ENCODE assay signal across 8 cellular contexts in the genomic region with DNA sequence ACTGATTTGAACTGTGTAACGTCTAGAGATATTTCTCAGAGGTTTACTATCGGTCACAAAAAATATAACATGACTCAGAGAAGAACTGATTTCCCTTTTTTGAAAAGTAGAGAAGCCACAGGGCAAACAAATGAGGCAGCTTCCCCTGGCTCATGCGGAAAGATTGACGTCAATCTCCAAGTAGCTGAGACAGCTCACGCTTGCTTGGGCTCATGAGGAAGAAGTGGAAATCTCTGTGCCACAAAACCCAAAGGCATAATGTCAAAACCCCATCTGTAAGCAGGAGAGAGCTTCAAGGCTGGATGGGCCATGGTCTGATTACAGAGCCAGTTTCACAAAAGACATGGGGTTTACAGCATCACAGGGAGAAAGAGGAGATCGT.
A peak's percentile ranks its signal among the peaks of the same experiment; 100 is the strongest.
DNase-seq lines count a peak whose midpoint lies in the region; ATAC-seq and FAIRE-seq lines count a peak whose summit lies in the region.

No MANE protein-coding gene starts in this region.

- H3K27ac Mint-ChIP-seq in immature natural killer cell = peak overlapping the region; percentile 87 to 96 (median 93)
- H3K27ac Mint-ChIP-seq in stimulated activated effector memory CD8-positive, alpha-beta T cell treated with anti-CD3 and anti-CD28 coated beads, Interleukin-12 subunit alpha, Interleukin-12 subunit beta, amount 100 ng/mL, for 72 hours = peak overlapping the region; percentile 83

- H4K20me1 ChIP-seq in BLaER1 = no peaks in the 10 kb centered on the region

- peaks cover 0 to 2% (median 1%) of the 10 kb centered on the region in 3 donors for H3K27me3 Mint-ChIP-seq in immature natural killer cell (ENCODE audit: low read depth in 3 of 3)

- FAIRE-seq in HTR-8/SVneo (lab: Jason Lieb, UNC) = no peak

- H3K4me1 Mint-ChIP-seq in immature natural killer cell = peaks cover 37 to 39% of the 10 kb centered on the region in 2 donors
- H3K4me1 Mint-ChIP-seq in stimulated activated effector memory CD8-positive, alpha-beta T cell treated with anti-CD3 and anti-CD28 coated beads, Interleukin-12 subunit alpha, Interleukin-12 subunit beta, amount 100 ng/mL, for 72 hours = peaks cover 54% of the 10 kb centered on the region

- H3K9me3 ChIP-seq in BLaER1 = peaks cover 18% of the 10 kb centered on the region

- H3K4me1 ChIP-seq in BLaER1 = peaks cover 33% of the 10 kb centered on the region

- H3K36me3 Mint-ChIP-seq in immature natural killer cell = peaks cover 0 to 27% (median 4%) of the 10 kb centered on the region in 3 donors
- H3K36me3 Mint-ChIP-seq in stimulated activated effector memory CD8-positive, alpha-beta T cell treated with anti-CD3 and anti-CD28 coated beads, Interleukin-12 subunit alpha, Interleukin-12 subunit beta, amount 100 ng/mL, for 72 hours = peaks cover 5% of the 10 kb centered on the region

- peak overlapping the region in 4 of 5 donors; percentile 16 to 73 (median 46) for H3K4me3 Mint-ChIP-seq in immature natural killer cell
- peak overlapping the region; percentile 35 for H3K4me3 Mint-ChIP-seq in stimulated activated effector memory CD8-positive, alpha-beta T cell treated with anti-CD3 and anti-CD28 coated beads, Interleukin-12 subunit alpha, Interleukin-12 subunit beta, amount 100 ng/mL, for 72 hours

- H3K9ac ChIP-seq in BLaER1 = peak overlapping the region; percentile 50; the same call in 1 of the 2 replicates

- peak overlapping the region; percentile 74 for H3K4me2 ChIP-seq in BLaER1

- H3K9me3 Mint-ChIP-seq in immature natural killer cell = no peaks in the 10 kb centered on the region
- no peaks in the 10 kb centered on the region for H3K9me3 Mint-ChIP-seq in stimulated activated effector memory CD8-positive, alpha-beta T cell treated with anti-CD3 and anti-CD28 coated beads, Interleukin-12 subunit alpha, Interleukin-12 subunit beta, amount 100 ng/mL, for 72 hours

- no peak overlapping the region for H3K4me3 ChIP-seq in BLaER1

- peak; percentile 26 for DNase-seq in HTR-8/SVneo (ENCODE audit: insufficient read length, low spot score)
- DNase-seq in activated T-cell treated with anti-CD3 and anti-CD28 coated beads for 48 hours (ENCODE audit: low read depth) = peak; percentile 47
- DNase-seq in immature natural killer cell = peak; percentile 63 to 80 (median 68)
- DNase-seq in stimulated activated effector memory CD8-positive, alpha-beta T cell treated with anti-CD3 and anti-CD28 coated beads, Interleukin-12 subunit alpha, Interleukin-12 subunit beta, amount 100 ng/mL, for 72 hours (ENCODE audit: low spot score in 2 of 2) = peak; percentile 22 to 68
- no peak for DNase-seq in DMS53 (lab: John Stamatoyannopoulos, UW)
- DNase-seq in NCI-H1092 (lab: John Stamatoyannopoulos, UW) = no peak

- no peaks in the 10 kb centered on the region for H3K27me3 ChIP-seq in BLaER1

- ATAC-seq in GM21360 (IDR thresholded peaks at IDR 0.05; ENCODE audit: unreplicated experiment) = peak; percentile 81
- ATAC-seq in stimulated activated effector memory CD8-positive, alpha-beta T cell treated with anti-CD3 and anti-CD28 coated beads, Interleukin-12 subunit alpha, Interleukin-12 subunit beta, amount 100 ng/mL, for 72 hours = peak; percentile 98

- H3K27ac ChIP-seq in BLaER1 = peak overlapping the region; percentile 54; the same call in 1 of the 2 replicates

- H3K36me3 ChIP-seq in BLaER1 = no peaks in the 10 kb centered on the region

Comparison
In these comparisons a context has a peak if more than half of its experiments do, and no peak if none do; other contexts are left out.
1. DNase-seq: peak in HTR-8/SVneo (single experiment), activated T-cell treated with anti-CD3 and anti-CD28 coated beads for 48 hours (single experiment), immature natural killer cell (3 of 3) and stimulated activated effector memory CD8-positive, alpha-beta T cell treated with anti-CD3 and anti-CD28 coated beads, Interleukin-12 subunit alpha, Interleukin-12 subunit beta, amount 100 ng/mL, for 72 hours (2 of 2); none in DMS53 (single experiment) and NCI-H1092 (single experiment).